ENCODE assay signal across 23 cellular contexts in the genomic region with DNA sequence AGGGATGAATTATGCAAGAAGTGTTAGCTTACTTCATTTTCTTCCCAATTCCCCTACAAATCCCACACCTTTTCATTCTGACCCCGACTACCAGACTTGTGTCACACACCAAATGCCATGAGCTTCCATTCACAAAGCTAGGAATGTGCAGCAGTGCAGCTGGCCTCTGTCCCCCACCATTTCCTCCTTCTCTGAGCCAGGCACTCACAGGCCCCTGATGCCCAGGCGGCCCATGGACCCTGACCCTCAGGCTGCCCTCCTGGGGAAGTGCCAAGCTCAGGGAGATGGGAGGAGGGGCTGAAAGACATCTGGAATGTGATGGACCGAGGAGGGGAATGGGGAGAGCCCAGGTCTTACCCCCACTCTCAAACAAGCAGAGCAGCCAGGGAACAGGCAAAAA.
"Had no signal": no experiment of that assay in that cellular context is flagged by ENCODE, and none has a peak within 500 bp of the region (broad histone marks: within the 10 kb centered on the region; RNA-seq: fewer than 3 reads in every experiment).

No MANE protein-coding gene starts in this region.

- H3K27ac Mint-ChIP-seq: activated naive CD8-positive, alpha-beta T cell treated with anti-CD3 and anti-CD28 coated beads for 36 hours; activated T-cell treated with anti-CD3 and anti-CD28 coated beads, Interleukin-2, amount 50 U/mL, for 24 hours; activated T-helper 17 cell treated with anti-CD3 and anti-CD28 coated beads, Interleukin-2, amount 50 U/mL, for 72 hours; memory B cell; stimulated activated naive CD8-positive, alpha-beta T cell treated with anti-CD3 and anti-CD28 coated beads, Interleukin-15, amount 100 ng/mL, for 72 hours; T-cell had no signal

- H3K36me3 Mint-ChIP-seq: memory B cell, T-cell had no signal

- H3K4me3 Mint-ChIP-seq: activated naive CD8-positive, alpha-beta T cell treated with anti-CD3 and anti-CD28 coated beads for 36 hours; activated T-cell treated with anti-CD3 and anti-CD28 coated beads, Interleukin-2, amount 50 U/mL, for 24 hours; activated T-helper 17 cell treated with anti-CD3 and anti-CD28 coated beads, Interleukin-2, amount 50 U/mL, for 72 hours; central memory CD8-positive, alpha-beta T cell; memory B cell; T-cell had no signal

- FAIRE-seq: islet of Langerhans had no signal

- H3K4me1 ChIP-seq: breast epithelium, colonic mucosa, prostate gland had no signal

- H3K4me3 ChIP-seq: breast epithelium, colonic mucosa, gastroesophageal sphincter, heart left ventricle, mucosa of descending colon, prostate gland, right atrium auricular region, tibial artery had no signal

- ATAC-seq: activated T-helper 17 cell treated with anti-CD3 and anti-CD28 coated beads, Interleukin-2, amount 50 U/mL, for 72 hours; gastroesophageal sphincter; heart left ventricle; left cardiac atrium; mucosa of descending colon; stimulated activated naive CD8-positive, alpha-beta T cell treated with anti-CD3 and anti-CD28 coated beads, Interleukin-15, amount 100 ng/mL, for 72 hours; T-cell had no signal

- DNase-seq: activated CD4-positive, alpha-beta T cell treated with anti-CD3 and anti-CD28 coated beads for 1 hour; activated CD4-positive, alpha-beta T cell treated with anti-CD3 and anti-CD28 coated beads, Interleukin-2, amount 50 U/mL, for 1 hour; activated CD8-positive, alpha-beta memory T cell treated with anti-CD3 and anti-CD28 coated beads, Interleukin-2, amount 50 U/mL, for 4 hours; activated naive CD8-positive, alpha-beta T cell treated with anti-CD3 and anti-CD28 coated beads for 36 hours; activated T-cell treated with anti-CD3 and anti-CD28 coated beads, Interleukin-2, amount 50 U/mL, for 24 hours; colonic mucosa; heart left ventricle; left cardiac atrium; stimulated activated CD4-positive, alpha-beta T cell treated with anti-CD3 and anti-CD28 coated beads, Interleukin-12 subunit alpha, Interleukin-12 subunit beta, amount 100 ng/mL, for 4 hours; stimulated activated naive CD8-positive, alpha-beta T cell treated with anti-CD3 and anti-CD28 coated beads, Interleukin-15, amount 100 ng/mL, for 72 hours; T-cell; T-helper 9 cell; tibial artery had no signal

- H3K36me3 ChIP-seq: breast epithelium, colonic mucosa, gastroesophageal sphincter, heart left ventricle, prostate gland, right atrium auricular region, tibial artery had no signal

- H3K27me3 Mint-ChIP-seq: activated naive CD8-positive, alpha-beta T cell treated with anti-CD3 and anti-CD28 coated beads for 36 hours; activated T-helper 17 cell treated with anti-CD3 and anti-CD28 coated beads, Interleukin-2, amount 50 U/mL, for 72 hours; central memory CD8-positive, alpha-beta T cell; memory B cell; stimulated activated naive CD8-positive, alpha-beta T cell treated with anti-CD3 and anti-CD28 coated beads, Interleukin-15, amount 100 ng/mL, for 72 hours had no signal

- H3K27me3 ChIP-seq: gastroesophageal sphincter, tibial artery had no signal

- H3K27ac ChIP-seq: breast epithelium, colonic mucosa, epithelial cell of prostate, gastroesophageal sphincter, heart left ventricle, prostate gland, right atrium auricular region, tibial artery had no signal

- H3K9me3 Mint-ChIP-seq: activated naive CD8-positive, alpha-beta T cell treated with anti-CD3 and anti-CD28 coated beads for 36 hours; activated T-cell treated with anti-CD3 and anti-CD28 coated beads, Interleukin-2, amount 50 U/mL, for 24 hours; activated T-helper 17 cell treated with anti-CD3 and anti-CD28 coated beads, Interleukin-2, amount 50 U/mL, for 72 hours; central memory CD8-positive, alpha-beta T cell; memory B cell; stimulated activated naive CD8-positive, alpha-beta T cell treated with anti-CD3 and anti-CD28 coated beads, Interleukin-15, amount 100 ng/mL, for 72 hours; T-cell had no signal

- H3K9me3 ChIP-seq: breast epithelium, colonic mucosa, gastroesophageal sphincter, heart left ventricle, mucosa of descending colon, prostate gland, right atrium auricular region, tibial artery had no signal
